Comparison of ENCODE assay signal across 10 cellular contexts in the genomic region with DNA sequence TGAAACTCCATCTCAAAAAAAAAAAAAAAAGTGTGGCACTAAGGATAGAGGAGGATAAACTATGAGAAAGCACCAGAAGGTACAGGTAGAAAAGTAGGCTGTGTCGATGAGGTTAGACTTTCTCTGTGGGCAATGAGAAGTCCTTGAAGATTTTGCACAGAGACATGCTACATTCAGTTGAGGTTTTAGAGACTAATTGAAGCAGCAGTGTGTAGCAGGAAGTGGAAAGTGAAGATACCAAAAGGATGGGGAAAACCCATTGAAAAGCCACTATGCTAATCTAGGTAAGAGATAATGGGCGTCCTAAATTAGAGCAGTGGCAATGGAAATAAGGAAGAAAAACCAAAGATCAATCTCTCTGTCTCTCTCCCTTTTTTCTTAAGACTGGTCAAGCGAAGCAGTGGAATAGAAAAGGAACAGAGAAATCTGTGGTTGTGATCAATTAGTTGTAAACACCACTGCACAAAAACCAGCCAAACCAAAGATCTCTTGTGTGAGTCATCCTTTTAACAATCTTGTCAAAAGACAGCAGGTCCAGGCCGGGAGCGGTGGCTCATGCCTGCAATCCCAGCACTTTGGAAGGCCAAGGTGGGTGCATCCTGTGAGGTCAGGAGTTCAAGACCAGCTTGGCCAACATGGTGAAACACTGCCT. TPM values are rescaled to one million over a fixed set of nuclear protein-coding genes. Genes with fewer than 3 reads are reported as not detected.
DNase-seq lines count a peak whose midpoint lies in the region; ATAC-seq, FAIRE-seq and TF ChIP-seq lines count a peak whose summit lies in the region.
"Had no signal": no experiment of that assay in that cellular context is flagged by ENCODE, and none has a peak within 500 bp of the region (broad histone marks: within the 10 kb centered on the region; RNA-seq: fewer than 3 reads in every experiment).

No MANE protein-coding gene starts in this region.

- FAIRE-seq in H54 (lab: Jason Lieb, UNC): no peak

- H3K36me3 ChIP-seq in left lung: no peaks in the 10 kb centered on the region
- no peaks in the 10 kb centered on the region for H3K36me3 ChIP-seq in Peyer's patch

- H3K4me1 Mint-ChIP-seq in activated T-cell treated with anti-CD3 and anti-CD28 coated beads, Interleukin-2, amount 50 U/mL, for 4 hours (ENCODE audit: low read depth): peaks cover 28% of the 10 kb centered on the region

- peaks cover 15 to 36% of the 10 kb centered on the region in 2 donors for H3K27me3 ChIP-seq in left lung
- H3K27me3 ChIP-seq in Peyer's patch: no peaks in the 10 kb centered on the region

- H3K4me3 Mint-ChIP-seq in activated T-cell treated with anti-CD3 and anti-CD28 coated beads, Interleukin-2, amount 50 U/mL, for 4 hours: peak overlapping the region; percentile 37

- H3K27me3 Mint-ChIP-seq in activated T-cell treated with anti-CD3 and anti-CD28 coated beads, Interleukin-2, amount 50 U/mL, for 4 hours (ENCODE audit: low read depth): no peaks in the 10 kb centered on the region

- H3K9me3 Mint-ChIP-seq in activated T-cell treated with anti-CD3 and anti-CD28 coated beads, Interleukin-2, amount 50 U/mL, for 4 hours: no peaks in the 10 kb centered on the region

- H3K27ac ChIP-seq in left lung: no peak overlapping the region
- H3K27ac ChIP-seq in Peyer's patch: peak overlapping the region in 1 of 4 donors; percentile 31

- no peaks in the 10 kb centered on the region for H3K9me3 ChIP-seq in left lung
- no peaks in the 10 kb centered on the region for H3K9me3 ChIP-seq in Peyer's patch

- H3K4me3 ChIP-seq in left lung (no peak overlapping the region), Peyer's patch (no peak overlapping the region)

- DNase-seq in stimulated activated CD4-positive, alpha-beta T cell treated with anti-CD3 and anti-CD28 coated beads, Interleukin-12 subunit alpha, Interleukin-12 subunit beta, amount 100 ng/mL, for 4 hours: peak; percentile 10
- DNase-seq in stimulated activated CD4-positive, alpha-beta T cell treated with anti-CD3 and anti-CD28 coated beads, Interleukin-4, amount 100 ng/mL, for 4 hours: no peak
- DNase-seq in activated T-cell treated with anti-CD3 and anti-CD28 coated beads, Interleukin-2, amount 50 U/mL, for 4 hours: no peak
- DNase-seq in H54 (ENCODE audit: insufficient read length, low spot score) (no peak), NCI-H446 treated with DMSO at 0.1 percent for 48 hours (lab: John Stamatoyannopoulos, UW) (no peak), left lung (no peak), Peyer's patch (no peak)
- DNase-seq: cerebellar nuclear complex, NCI-H226 had no signal

- peak; percentile 77 for ATAC-seq in HG03159 (IDR thresholded peaks at IDR 0.05; ENCODE audit: unreplicated experiment)
- ATAC-seq in activated T-cell treated with anti-CD3 and anti-CD28 coated beads, Interleukin-2, amount 50 U/mL, for 4 hours: peak; percentile 75 to 77
- no peak for ATAC-seq in left lung

- no peak for TF ChIP-seq CTCF in left lung (IDR thresholded peaks at IDR 0.05)
- no peak for TF ChIP-seq CTCF in Peyer's patch (IDR thresholded peaks at IDR 0.05)

- intact Hi-C loops in left lung (cut with DNase I): no loop called here

- H3K36me3 Mint-ChIP-seq in activated T-cell treated with anti-CD3 and anti-CD28 coated beads, Interleukin-2, amount 50 U/mL, for 4 hours (ENCODE audit: insufficient read depth): no peaks in the 10 kb centered on the region

- TF ChIP-seq POLR2A in H54 (IDR thresholded peaks at IDR 0.05; ENCODE audit: low read depth, low read length): no peak
- no peak for TF ChIP-seq POLR2A in Peyer's patch (IDR thresholded peaks at IDR 0.05)

- H3K4me1 ChIP-seq in left lung: peaks cover 0 to 8% of the 10 kb centered on the region in 2 donors
- peaks cover 0 to 9% (median 4%) of the 10 kb centered on the region in 4 donors for H3K4me1 ChIP-seq in Peyer's patch

RNA-seq across cellular contexts. Expression of a gene that starts 3.5 kb away (rescaled TPM):
- under 1 TPM in 1 of 3 donors, not detected in 2; 0.35 TPM for total RNA-seq in activated T-cell treated with anti-CD3 and anti-CD28 coated beads, Interleukin-2, amount 50 U/mL, for 4 hours
- total RNA-seq in left lung (under 1 TPM in 1 of 2 donors, not detected in 1; 0.44 TPM), Peyer's patch (not detected)
